In the genomic region with DNA sequence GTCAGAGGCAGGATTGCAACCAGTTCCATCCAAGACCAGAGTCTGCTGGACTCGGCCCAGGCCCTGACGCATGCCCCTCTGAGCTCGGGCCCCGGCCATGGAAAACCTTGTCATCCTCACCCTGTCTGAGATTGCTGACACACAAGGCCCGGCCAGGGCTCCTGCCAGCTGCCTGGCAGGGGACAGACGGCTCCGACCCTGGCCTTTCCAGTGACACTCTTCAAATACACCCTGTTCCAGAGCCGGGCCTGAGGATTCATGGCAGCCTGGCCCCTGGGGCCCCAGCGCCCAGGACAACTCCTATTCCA, we compare ENCODE assay signal across 1 cellular context.
TF ChIP-seq lines count a peak whose summit lies in the region.

No MANE protein-coding gene starts in this region.

TF ChIP-seq in IMR-90, 13 proteins besides CTCF, POLR2A, EP300 and RAD21:
- TF ChIP-seq MAZ (IDR thresholded peaks at IDR 0.05; ENCODE audit: borderline replicate concordance, low read depth, low read length) = no peak
